In the genomic region with DNA sequence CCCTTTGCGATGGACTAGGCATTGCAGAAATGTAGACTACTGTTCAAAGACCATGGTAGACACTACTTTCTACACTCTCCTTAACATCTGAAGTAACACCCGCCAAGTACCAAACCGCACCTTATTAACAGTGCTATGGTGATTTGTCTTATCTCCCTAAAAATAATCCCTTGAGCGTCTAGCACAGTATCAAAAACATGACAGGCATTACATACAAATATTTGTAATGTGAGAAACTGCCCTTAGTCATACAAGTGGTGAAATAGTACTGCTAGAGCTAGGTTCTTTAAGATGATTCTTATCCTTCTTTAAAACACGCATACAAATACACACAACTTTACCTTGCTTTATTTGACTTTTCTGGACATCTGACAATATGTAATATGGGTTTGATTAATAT, we compare ENCODE assay signal across 15 cellular contexts. TPM values are rescaled to one million over a fixed set of nuclear protein-coding genes. Genes with fewer than 3 reads are reported as not detected.
DNase-seq lines count a peak whose midpoint lies in the region; ATAC-seq and TF ChIP-seq lines count a peak whose summit lies in the region.
"Had no signal": no experiment of that assay in that cellular context is flagged by ENCODE, and none has a peak within 500 bp of the region (broad histone marks: within the 10 kb centered on the region; RNA-seq: fewer than 3 reads in every experiment).

No MANE protein-coding gene starts in this region.

- H3K23ac ChIP-seq in mesendoderm (ENCODE audit: low read length) = peak overlapping the region; percentile 53

- H3K9me3 ChIP-seq in BE2C = no peaks in the 10 kb centered on the region
- H3K9me3 ChIP-seq: MG63 had no signal

- H3K4me2 ChIP-seq in mesendoderm (ENCODE audit: low read length) = no peak overlapping the region

- peaks cover 9% of the 10 kb centered on the region for H3K79me1 ChIP-seq in mesendoderm (ENCODE audit: low read length)

- H3K56ac ChIP-seq in mesendoderm (ENCODE audit: low read length) = no peak overlapping the region

- H3K27ac ChIP-seq in mesendoderm (ENCODE audit: low read depth, low read length) = no peak overlapping the region
- H3K27ac ChIP-seq: SJCRH30 had no signal

- peak; percentile 15 for DNase-seq in AG09319 (ENCODE audit: extremely low read depth, low read depth)
- DNase-seq in HFFc6 = peak; percentile 73
- DNase-seq in central memory CD8-positive, alpha-beta T cell (ENCODE audit: low spot score in 2 of 2) = no peak
- DNase-seq in mesendoderm = no peak
- DNase-seq in DMS 273 treated with DMSO at 0.1 percent for 48 hours (lab: John Stamatoyannopoulos, UW) = no peak
- no peak for DNase-seq in BE2C
- no peak for DNase-seq in GF-D8 (lab: John Stamatoyannopoulos, UW)
- DNase-seq: CD8-positive, alpha-beta memory T cell; GDM1; MG63; NK-92 treated with Interleukin-12 subunit alpha and Interleukin-12 subunit beta, amount 100 ng/mL, for 24 hours; right cardiac atrium; SJCRH30; stimulated activated naive CD8-positive, alpha-beta T cell treated with anti-CD3 and anti-CD28 coated beads, Interleukin-15, Interleukin-2, amounts not matched to agents 100 U/mL and 50 U/mL, for 24 hours had no signal

- peaks cover 68% of the 10 kb centered on the region for H3K4me1 Mint-ChIP-seq in HFFc6 (ENCODE audit: low read depth)
- peaks cover 69% of the 10 kb centered on the region for H3K4me1 Mint-ChIP-seq in central memory CD8-positive, alpha-beta T cell

- no peaks in the 10 kb centered on the region for H3K9me3 Mint-ChIP-seq in HFFc6
- H3K9me3 Mint-ChIP-seq in central memory CD8-positive, alpha-beta T cell = no peaks in the 10 kb centered on the region
- H3K9me3 Mint-ChIP-seq: CD8-positive, alpha-beta memory T cell had no signal

- peak overlapping the region; percentile 78 for H3K27ac Mint-ChIP-seq in HFFc6
- H3K27ac Mint-ChIP-seq in central memory CD8-positive, alpha-beta T cell (ENCODE audit: low read depth) = peak overlapping the region; percentile 58

- no peak overlapping the region for H2BK5ac ChIP-seq in mesendoderm (ENCODE audit: low read length)

- H2AK5ac ChIP-seq in mesendoderm (ENCODE audit: low read length) = no peak overlapping the region

- H4K5ac ChIP-seq in mesendoderm (ENCODE audit: low read length) = no peak overlapping the region

- H3K27me3 ChIP-seq in mesendoderm (ENCODE audit: insufficient read depth, low read length, poor library complexity) (no peaks in the 10 kb centered on the region), BE2C (no peaks in the 10 kb centered on the region)
- H3K27me3 ChIP-seq: MG63, SJCRH30 had no signal

- H3K36me3 Mint-ChIP-seq in HFFc6 (ENCODE audit: low read depth) = peaks cover 21% of the 10 kb centered on the region
- peaks cover 26% of the 10 kb centered on the region for H3K36me3 Mint-ChIP-seq in central memory CD8-positive, alpha-beta T cell (ENCODE audit: insufficient read depth)

- H3K36me3 ChIP-seq in mesendoderm (ENCODE audit: control insufficient read depth, insufficient read depth, low read length) (peaks cover 5% of the 10 kb centered on the region), BE2C (peaks cover 3% of the 10 kb centered on the region)

- no peak overlapping the region for H3K18ac ChIP-seq in mesendoderm (ENCODE audit: low read length)

- H3K4ac ChIP-seq in mesendoderm (ENCODE audit: low read depth, low read length) = no peak overlapping the region

- no peaks in the 10 kb centered on the region for H3K27me3 Mint-ChIP-seq in HFFc6 (ENCODE audit: insufficient read depth)
- no peaks in the 10 kb centered on the region for H3K27me3 Mint-ChIP-seq in central memory CD8-positive, alpha-beta T cell
- H3K27me3 Mint-ChIP-seq: CD8-positive, alpha-beta memory T cell had no signal

- H3K4me1 ChIP-seq in mesendoderm (ENCODE audit: control insufficient read depth, low read depth, low read length) = peaks cover 2% of the 10 kb centered on the region
- no peaks in the 10 kb centered on the region for H3K4me1 ChIP-seq in BE2C

- no peak overlapping the region for H3K9ac ChIP-seq in mesendoderm (ENCODE audit: low read length)

- no peak for ATAC-seq in central memory CD8-positive, alpha-beta T cell (replicated peaks; ENCODE audit: extremely low read depth, poor library complexity, severe bottlenecking)
- no peak for ATAC-seq in GM18907 (IDR thresholded peaks at IDR 0.05; ENCODE audit: unreplicated experiment)
- ATAC-seq: right cardiac atrium; stimulated activated naive CD8-positive, alpha-beta T cell treated with anti-CD3 and anti-CD28 coated beads, Interleukin-15, Interleukin-2, amounts not matched to agents 100 U/mL and 50 U/mL, for 24 hours had no signal

- no peak overlapping the region for H2BK15ac ChIP-seq in mesendoderm (replicated peaks; ENCODE audit: low read depth)

- TF ChIP-seq CTCF in AG09319 (IDR thresholded peaks at IDR 0.05; ENCODE audit: low read depth, low read length) = no peak
- no peak for TF ChIP-seq CTCF in HFFc6 (IDR thresholded peaks at IDR 0.05)
- TF ChIP-seq CTCF in BE2C (IDR thresholded peaks at IDR 0.05; ENCODE audit: low read depth, low read length) = no peak

- H3K4me3 ChIP-seq in mesendoderm (ENCODE audit: low read length) = no peak overlapping the region
- no peak overlapping the region for H3K4me3 ChIP-seq in BE2C (ENCODE audit: low read depth, low read length)
- H3K4me3 ChIP-seq: MG63, SJCRH30 had no signal

- no CpG with 5 or more reads among the region's 5 CpGs for WGBS in mesendoderm (ENCODE audit: extremely low coverage, insufficient coverage, low lambda C conversion rate)

- H3K4me3 Mint-ChIP-seq in HFFc6 = peak overlapping the region; percentile 47; the same call in 1 of the 2 replicates
- H3K4me3 Mint-ChIP-seq in central memory CD8-positive, alpha-beta T cell = no peak overlapping the region

- H3K79me2 ChIP-seq in mesendoderm (ENCODE audit: control insufficient read depth, insufficient read depth, low read length) = peaks cover 91% of the 10 kb centered on the region

- no peak overlapping the region for H2BK120ac ChIP-seq in mesendoderm (ENCODE audit: low read depth, low read length)

- H4K8ac ChIP-seq in mesendoderm (ENCODE audit: low read depth, low read length) = no peak overlapping the region

RNA-seq across cellular contexts. Expression of a gene that starts 27.2 kb away (rescaled TPM):
- 10 to 100 TPM; 83.6 to 95.4 (median 90.8) TPM for total RNA-seq in HFFc6 (2021; fragmentation: NEBNext Ultra II Directional; extraction: Animal tissue kit (Norgen Biotek cat#: 25700))
- polyA plus RNA-seq in mesendoderm (2013, experiment 1 of 2) = 61.2 TPM
- 61.8 TPM for polyA plus RNA-seq in mesendoderm (2013, experiment 2 of 2)
- 40.0 TPM for polyA plus RNA-seq in BE2C (2012; ENCODE audit: insufficient read depth, insufficient read length, low read depth)

Comparison
In these comparisons a context has a peak if more than half of its experiments do, and no peak if none do; other contexts are left out.
1. DNase-seq: peak in AG09319 (single experiment) and HFFc6 (single experiment); none in central memory CD8-positive, alpha-beta T cell (0 of 2), mesendoderm (single experiment), DMS 273 treated with DMSO at 0.1 percent for 48 hours (single experiment), BE2C (single experiment) and GF-D8 (single experiment).